ENCODE assay signal across 28 cellular contexts in the genomic region with DNA sequence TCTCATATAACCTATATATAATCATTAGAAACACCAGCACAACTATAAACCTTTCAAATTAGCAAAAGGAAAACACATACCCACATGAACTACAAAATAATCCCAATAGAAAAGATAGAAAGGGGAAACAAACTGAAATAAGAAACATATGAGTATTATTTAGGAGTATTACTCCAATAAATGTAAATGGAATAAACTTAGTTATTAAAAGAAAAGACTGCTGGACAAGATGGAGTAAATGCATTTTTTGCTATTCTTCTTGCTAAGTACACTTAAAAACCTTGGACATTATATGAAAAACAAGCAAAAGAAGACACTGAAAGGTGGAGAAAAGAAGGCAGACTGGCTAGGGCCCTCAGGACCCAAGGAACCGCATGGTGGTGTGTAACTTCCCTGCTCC.
"Had no signal": no experiment of that assay in that cellular context is flagged by ENCODE, and none has a peak within 500 bp of the region (broad histone marks: within the 10 kb centered on the region; RNA-seq: fewer than 3 reads in every experiment).

No MANE protein-coding gene starts in this region.

- H3K4me1 Mint-ChIP-seq: stimulated activated effector memory CD8-positive, alpha-beta T cell treated with anti-CD3 and anti-CD28 coated beads, Interleukin-12 subunit alpha, Interleukin-12 subunit beta, amount 100 ng/mL, for 72 hours; stimulated activated memory B cell treated with anti-CD40 and anti-IgM and Interleukin-4, amounts not matched to agents 10 μg/mL and 1 μg/mL and 100 μg/mL, for 72 hours; stimulated activated naive B cell treated with anti-CD40 and anti-IgM and Interleukin-4, amounts not matched to agents 10 μg/mL and 1 μg/mL and 100 μg/mL, for 72 hours had no signal

- ATAC-seq: stimulated activated effector memory CD8-positive, alpha-beta T cell treated with anti-CD3 and anti-CD28 coated beads, Interleukin-12 subunit alpha, Interleukin-12 subunit beta, amount 100 ng/mL, for 72 hours; stimulated activated memory B cell treated with anti-CD40 and anti-IgM and Interleukin-4, amounts not matched to agents 10 μg/mL and 1 μg/mL and 100 μg/mL, for 72 hours; stimulated activated naive B cell treated with anti-CD40 and anti-IgM and Interleukin-4, amounts not matched to agents 10 μg/mL and 1 μg/mL and 100 μg/mL, for 72 hours; stimulated activated naive CD8-positive, alpha-beta T cell treated with anti-CD3 and anti-CD28 coated beads, Interleukin-15, Interleukin-2, amounts not matched to agents 100 U/mL and 50 U/mL, for 24 hours had no signal

- H3K4me3 Mint-ChIP-seq: stimulated activated effector memory CD8-positive, alpha-beta T cell treated with anti-CD3 and anti-CD28 coated beads, Interleukin-12 subunit alpha, Interleukin-12 subunit beta, amount 100 ng/mL, for 72 hours; stimulated activated memory B cell treated with anti-CD40 and anti-IgM and Interleukin-4, amounts not matched to agents 10 μg/mL and 1 μg/mL and 100 μg/mL, for 72 hours; stimulated activated naive B cell treated with anti-CD40 and anti-IgM and Interleukin-4, amounts not matched to agents 10 μg/mL and 1 μg/mL and 100 μg/mL, for 72 hours; stimulated activated naive CD8-positive, alpha-beta T cell treated with anti-CD3 and anti-CD28 coated beads, Interleukin-15, Interleukin-2, amounts not matched to agents 100 ng/mL and 50 ng/mL, for 24 hours; type B pancreatic cell had no signal

- H3K27ac Mint-ChIP-seq: stimulated activated effector memory CD8-positive, alpha-beta T cell treated with anti-CD3 and anti-CD28 coated beads, Interleukin-12 subunit alpha, Interleukin-12 subunit beta, amount 100 ng/mL, for 72 hours; stimulated activated memory B cell treated with anti-CD40 and anti-IgM and Interleukin-4, amounts not matched to agents 10 μg/mL and 1 μg/mL and 100 μg/mL, for 72 hours; stimulated activated naive B cell treated with anti-CD40 and anti-IgM and Interleukin-4, amounts not matched to agents 10 μg/mL and 1 μg/mL and 100 μg/mL, for 72 hours; stimulated activated naive CD8-positive, alpha-beta T cell treated with anti-CD3 and anti-CD28 coated beads, Interleukin-15, Interleukin-2, amounts not matched to agents 100 ng/mL and 50 ng/mL, for 24 hours; type B pancreatic cell had no signal

- FAIRE-seq: urothelium cell line had no signal

- H3K9me3 ChIP-seq: testis, thyroid gland had no signal

- H3K4me3 ChIP-seq: stomach, suprapubic skin, testis, thoracic aorta, thyroid gland, tibial artery, tibial nerve, transverse colon, upper lobe of left lung, upper lobe of right lung, uterus, vagina had no signal

- DNase-seq: stimulated activated CD4-positive, alpha-beta T cell treated with anti-CD3 and anti-CD28 coated beads, Interleukin-2, amount 100 ng/mL, for 48 hours; stimulated activated CD4-positive, alpha-beta T cell treated with anti-CD3 and anti-CD28 coated beads, Interleukin-4, amount 100 ng/mL, for 1 hour; stimulated activated CD4-positive, alpha-beta T cell treated with anti-CD3 and anti-CD28 coated beads, Interleukin-4, amount 100 ng/mL, for 24 hours; stimulated activated CD4-positive, alpha-beta T cell treated with anti-CD3 and anti-CD28 coated beads, Interleukin-4, amount 100 ng/mL, for 4 hours; stimulated activated CD8-positive, alpha-beta memory T cell treated with anti-CD3 and anti-CD28 coated beads, Interleukin-4, amount 100 ng/mL, for 48 hours; stimulated activated naive B cell treated with anti-CD40 and anti-IgM and Interleukin-4, amounts not matched to agents 10 μg/mL and 1 μg/mL and 100 μg/mL, for 72 hours; stimulated activated naive CD4-positive, alpha-beta T cell; stimulated activated naive CD4-positive, alpha-beta T cell treated with Interleukin-2 at 50 U/mL for 16 hours; stimulated activated naive CD8-positive, alpha-beta T cell treated with anti-CD3 and anti-CD28 coated beads, Interleukin-15, Interleukin-2, amounts not matched to agents 100 U/mL and 50 U/mL, for 24 hours; stomach; substantia nigra; testis; thyroid gland; tibial artery; transverse colon; trophoblast cell; upper lobe of left lung; upper lobe of right lung; uterus had no signal

- H3K4me1 ChIP-seq: stomach, suprapubic skin, testis, thyroid gland, tibial artery, tibial nerve, transverse colon, upper lobe of left lung, upper lobe of right lung, uterus, vagina had no signal

- H3K36me3 ChIP-seq: thyroid gland, transverse colon, upper lobe of left lung, upper lobe of right lung, uterus, vagina had no signal

- H3K27ac ChIP-seq: stomach, suprapubic skin, testis, thoracic aorta, thyroid gland, tibial artery, tibial nerve, transverse colon, upper lobe of left lung, upper lobe of right lung, uterus, vagina had no signal

- H3K27me3 Mint-ChIP-seq: stimulated activated naive B cell treated with anti-CD40 and anti-IgM and Interleukin-4, amounts not matched to agents 10 μg/mL and 1 μg/mL and 100 μg/mL, for 72 hours had no signal

- H3K27me3 ChIP-seq: stomach, suprapubic skin, testis, thyroid gland, tibial nerve, transverse colon, upper lobe of left lung, upper lobe of right lung, uterus, vagina had no signal
